In the genomic region with DNA sequence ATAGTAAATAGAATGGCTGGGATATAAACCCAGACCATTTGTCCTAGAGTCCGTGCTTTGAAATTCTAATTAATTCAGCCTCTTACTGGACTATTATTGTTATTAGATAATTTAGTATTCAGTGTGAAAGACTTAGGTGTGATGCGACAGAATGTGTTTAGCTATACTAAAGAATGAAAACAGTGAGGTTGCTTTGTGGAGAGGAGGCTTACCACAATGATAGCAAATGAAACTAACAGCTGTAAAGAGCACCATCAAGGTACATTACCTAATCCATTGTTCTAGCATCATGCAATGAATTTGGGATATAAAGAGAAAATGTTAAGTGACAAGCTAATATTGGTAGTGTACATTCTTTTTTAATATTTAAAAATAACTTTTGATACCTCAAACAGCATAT, we compare ENCODE assay signal across 15 cellular contexts.
DNase-seq lines count a peak whose midpoint lies in the region; ATAC-seq and TF ChIP-seq lines count a peak whose summit lies in the region.
"Had no signal": no experiment of that assay in that cellular context is flagged by ENCODE, and none has a peak within 500 bp of the region (broad histone marks: within the 10 kb centered on the region; RNA-seq: fewer than 3 reads in every experiment).

No MANE protein-coding gene starts in this region.

- peaks cover 24% of the 10 kb centered on the region for H3K4me1 ChIP-seq in KMS-11 (ENCODE audit: low read depth, poor library complexity, severe bottlenecking)
- H3K4me1 ChIP-seq: BLaER1 treated with 17β-estradiol and CSF1 and Interleukin-3, amounts not matched to agents 10 nM and 100 nM had no signal

- ATAC-seq in GM18870 (IDR thresholded peaks at IDR 0.05; ENCODE audit: unreplicated experiment) (peak; percentile 100), GM21529 (IDR thresholded peaks at IDR 0.05; ENCODE audit: unreplicated experiment) (peak; percentile 87), HG03060 (IDR thresholded peaks at IDR 0.05; ENCODE audit: low read depth, unreplicated experiment) (peak; percentile 100), left colon (no peak)
- ATAC-seq: activated naive CD8-positive, alpha-beta T cell treated with anti-CD3 and anti-CD28 coated beads, Interleukin-2, amount 50 U/mL, for 24 hours; esophagus mucosa had no signal

- no peaks in the 10 kb centered on the region for H3K79me2 ChIP-seq in KMS-11 (ENCODE audit: insufficient read depth, low read depth)

- H4K20me1 ChIP-seq in KMS-11 (ENCODE audit: insufficient read depth): no peaks in the 10 kb centered on the region
- H4K20me1 ChIP-seq: BLaER1 treated with 17β-estradiol and CSF1 and Interleukin-3, amounts not matched to agents 10 nM and 100 nM had no signal

- no peaks in the 10 kb centered on the region; the same call in 1 of the 2 replicates for H3K27me3 ChIP-seq in KMS-11 (ENCODE audit: insufficient read depth, low read depth)
- H3K27me3 ChIP-seq: BLaER1 treated with 17β-estradiol and CSF1 and Interleukin-3, amounts not matched to agents 10 nM and 100 nM had no signal

- no peak overlapping the region for H3K4me3 ChIP-seq in KMS-11 (IDR thresholded peaks at IDR 0.05; ENCODE audit: insufficient read depth, low read depth, low read length)
- H3K4me3 ChIP-seq: BLaER1 treated with 17β-estradiol and CSF1 and Interleukin-3, amounts not matched to agents 10 nM and 100 nM; lung had no signal

- intact Hi-C loops in left colon (cut with DNase I, micrococcal nuclease): no loop called here

- H2AFZ ChIP-seq in KMS-11 (ENCODE audit: low read depth): no peak overlapping the region

- no peak overlapping the region for H3K27ac ChIP-seq in KMS-11
- H3K27ac ChIP-seq: BLaER1 treated with 17β-estradiol and CSF1 and Interleukin-3, amounts not matched to agents 10 nM and 100 nM had no signal

- H3K9ac ChIP-seq in KMS-11: no peak overlapping the region
- H3K9ac ChIP-seq: BLaER1 treated with 17β-estradiol and CSF1 and Interleukin-3, amounts not matched to agents 10 nM and 100 nM had no signal

- H3K36me3 ChIP-seq in KMS-11 (ENCODE audit: insufficient read depth): no peaks in the 10 kb centered on the region
- H3K36me3 ChIP-seq: BLaER1 treated with 17β-estradiol and CSF1 and Interleukin-3, amounts not matched to agents 10 nM and 100 nM had no signal

- H3K4me2 ChIP-seq in KMS-11: peak overlapping the region; percentile 34
- H3K4me2 ChIP-seq: BLaER1 treated with 17β-estradiol and CSF1 and Interleukin-3, amounts not matched to agents 10 nM and 100 nM had no signal

- no peak for DNase-seq in pons (ENCODE audit: low spot score)
- no peak for DNase-seq in stimulated activated naive CD4-positive, alpha-beta T cell (lab: John Stamatoyannopoulos, UW)
- DNase-seq in DMS53 treated with DMSO at 0.1 percent for 48 hours (lab: John Stamatoyannopoulos, UW; ENCODE audit: unreplicated experiment): no peak
- DNase-seq in left colon: no peak
- DNase-seq: activated naive CD8-positive, alpha-beta T cell treated with anti-CD3 and anti-CD28 coated beads, Interleukin-2, amount 50 U/mL, for 24 hours; NCI-H748 treated with DMSO at 0.1 percent for 48 hours; SHP77; substantia nigra had no signal

- TF ChIP-seq CTCF in KMS-11 (conservative IDR thresholded peaks at IDR 0.05; ENCODE audit: low read depth, low read length): no peak
